ENCODE assay signal across 9 cellular contexts in the genomic region with DNA sequence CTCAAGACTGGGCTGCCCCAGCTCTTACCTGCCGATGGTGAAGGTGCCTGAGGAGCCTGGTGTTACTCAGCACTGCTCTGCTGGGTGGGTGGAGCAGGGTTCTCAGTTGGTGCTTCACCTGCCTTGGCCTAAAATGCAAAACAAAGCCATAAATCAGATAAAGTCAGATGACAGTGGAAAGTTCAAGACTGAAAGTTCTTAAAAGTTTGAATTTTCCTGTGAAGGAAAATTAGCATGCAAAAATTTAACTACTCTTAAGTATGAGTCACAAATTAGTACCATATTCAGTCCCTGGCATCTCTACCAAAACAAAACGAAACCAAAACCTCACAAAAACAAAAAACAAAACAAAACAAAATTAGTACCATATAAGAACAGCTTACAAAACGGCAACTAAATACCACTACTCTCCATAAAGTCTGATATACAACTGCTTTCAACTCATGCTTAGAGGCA. TPM values are rescaled to one million over a fixed set of nuclear protein-coding genes. Genes with fewer than 3 reads are reported as not detected.
DNase-seq lines count a peak whose midpoint lies in the region; ATAC-seq, FAIRE-seq and TF ChIP-seq lines count a peak whose summit lies in the region.
"Had no signal": no experiment of that assay in that cellular context is flagged by ENCODE, and none has a peak within 500 bp of the region (broad histone marks: within the 10 kb centered on the region; RNA-seq: fewer than 3 reads in every experiment).

No MANE protein-coding gene starts in this region.

- H3K4me3 Mint-ChIP-seq in activated naive CD4-positive, alpha-beta T cell treated with anti-CD3 and anti-CD28 coated beads for 36 hours, result no peak overlapping the region

- in situ Hi-C loops in GM13976 (cut with MboI; ENCODE audit: low sequenced_read_pairs, unreplicated experiment), result no loop called here
- in situ Hi-C loops in ACHN (cut with HindIII; ENCODE audit: low pct_ligation_motif_present, low pct_unique_long_range_greater_than_20kb, low sequenced_read_pairs), result no loop called here

- H3K27ac Mint-ChIP-seq in activated naive CD4-positive, alpha-beta T cell treated with anti-CD3 and anti-CD28 coated beads for 36 hours, result peak overlapping the region; percentile 76

- TF ChIP-seq POLR2A in GM12892 (IDR thresholded peaks at IDR 0.05; ENCODE audit: low read depth, low read length), result no peak

- ATAC-seq in GM18909 (IDR thresholded peaks at IDR 0.05; ENCODE audit: poor library complexity, unreplicated experiment), result peak; percentile 60
- ATAC-seq in HG03066 (IDR thresholded peaks at IDR 0.05; ENCODE audit: low read depth, unreplicated experiment), result peak; percentile 74

- CTCF ChIA-PET in activated naive CD4-positive, alpha-beta T cell treated with anti-CD3 and anti-CD28 coated beads for 36 hours (lab: Charles Lee), result no interaction called here

- intact Hi-C loops in activated naive CD4-positive, alpha-beta T cell treated with anti-CD3 and anti-CD28 coated beads for 36 hours (cut with micrococcal nuclease), result loop anchor here (1.0 kb wide), 3 partner anchors 21 to 281 kb away; no protein-coding TSS in a partner anchor

- peaks cover 49% of the 10 kb centered on the region for H3K36me3 Mint-ChIP-seq in activated naive CD4-positive, alpha-beta T cell treated with anti-CD3 and anti-CD28 coated beads for 36 hours (ENCODE audit: low read depth)

- no peaks in the 10 kb centered on the region for H3K9me3 Mint-ChIP-seq in activated naive CD4-positive, alpha-beta T cell treated with anti-CD3 and anti-CD28 coated beads for 36 hours

- no peak for TF ChIP-seq CTCF in GM13976 (IDR thresholded peaks at IDR 0.05; ENCODE audit: borderline replicate concordance, control extremely low read depth, extremely low read depth, insufficient read depth, missing control alignments)

- FAIRE-seq in GM12892 (lab: Jason Lieb, UNC), result no peak

- peak; percentile 65 for DNase-seq in activated naive CD4-positive, alpha-beta T cell treated with anti-CD3 and anti-CD28 coated beads for 36 hours
- peak; percentile 43 to 62 for DNase-seq in stimulated activated CD4-positive, alpha-beta T cell treated with anti-CD3 and anti-CD28 coated beads, Interleukin-4, amount 100 ng/mL, for 4 hours
- no peak for DNase-seq in GM12892 (ENCODE audit: insufficient read length)
- no peak for DNase-seq in GM13976 (ENCODE audit: low spot score)
- DNase-seq in ACHN, result no peak
- no peak for DNase-seq in NCI-H2171 (lab: John Stamatoyannopoulos, UW)
- DNase-seq: NCI-H146 had no signal

- no peaks in the 10 kb centered on the region for H3K27me3 Mint-ChIP-seq in activated naive CD4-positive, alpha-beta T cell treated with anti-CD3 and anti-CD28 coated beads for 36 hours (ENCODE audit: low read depth)

- H3K4me1 Mint-ChIP-seq in activated naive CD4-positive, alpha-beta T cell treated with anti-CD3 and anti-CD28 coated beads for 36 hours (ENCODE audit: low read depth), result peaks cover 16% of the 10 kb centered on the region

RNA-seq across cellular contexts. Expression of a gene that starts 21.9 kb away (rescaled TPM):
- 100 to 1,000 TPM; 192 to 219 TPM for total RNA-seq in activated naive CD4-positive, alpha-beta T cell treated with anti-CD3 and anti-CD28 coated beads for 36 hours
- 158 TPM for polyA plus RNA-seq in GM12892 (2012; ENCODE audit: missing spikeins)

RNA-seq across cellular contexts. Expression of a gene that starts 27.4 kb away (rescaled TPM):
- not detected for total RNA-seq in activated naive CD4-positive, alpha-beta T cell treated with anti-CD3 and anti-CD28 coated beads for 36 hours
- polyA plus RNA-seq in GM12892 (2012; ENCODE audit: missing spikeins), result 0.74 TPM

Comparison
In these comparisons a context has a peak if more than half of its experiments do, and no peak if none do; other contexts are left out.
1. DNase-seq: peak in activated naive CD4-positive, alpha-beta T cell treated with anti-CD3 and anti-CD28 coated beads for 36 hours (single experiment) and stimulated activated CD4-positive, alpha-beta T cell treated with anti-CD3 and anti-CD28 coated beads, Interleukin-4, amount 100 ng/mL, for 4 hours (2 of 2); none in GM12892 (single experiment), GM13976 (single experiment), ACHN (single experiment) and NCI-H2171 (single experiment).